9 cellular contexts compared by ENCODE assay signal in genomic region chr1:150572918-150573647, GRCh38. TPM values are rescaled to one million over a fixed set of nuclear protein-coding genes. Genes with fewer than 3 reads are reported as not detected.
DNase-seq lines count a peak whose midpoint lies in the region; ATAC-seq and TF ChIP-seq lines count a peak whose summit lies in the region.
"Had no signal": no experiment of that assay in that cellular context is flagged by ENCODE, and none has a peak within 500 bp of the region (broad histone marks: within the 10 kb centered on the region; RNA-seq: fewer than 3 reads in every experiment).

No MANE protein-coding gene starts in this region.

- H2AFZ ChIP-seq in fibroblast of lung (ENCODE audit: low read length): no peak overlapping the region

- H3K27ac ChIP-seq in fibroblast of lung (ENCODE audit: insufficient read depth, low read length) (peak overlapping the region; percentile 2), spleen (peak overlapping the region; percentile 68 to 100 (median 100))

- 28 to 57% (median 40%) methylated on average over 4 of the region's 4 CpGs for WGBS in spleen, 5 donors

- peaks cover 66% of the 10 kb centered on the region for H3K79me2 ChIP-seq in fibroblast of lung (ENCODE audit: control insufficient read depth, insufficient read depth, low read length)

- intact Hi-C loops in spleen (cut with DNase I; ENCODE audit: low total_unique reads): no loop called here

- no peak overlapping the region for H3K9ac ChIP-seq in fibroblast of lung (ENCODE audit: insufficient read depth, low read length)

- peaks cover 17% of the 10 kb centered on the region for H4K20me1 ChIP-seq in fibroblast of lung (ENCODE audit: control insufficient read depth, extremely low read depth, insufficient read depth, low read length)

- H3K9me3 ChIP-seq in fibroblast of lung (ENCODE audit: control insufficient read depth, insufficient read depth, low read depth, low read length) (no peaks in the 10 kb centered on the region), spleen (no peaks in the 10 kb centered on the region)

- TF ChIP-seq POLR2A in GM18505 (IDR thresholded peaks at IDR 0.05; ENCODE audit: borderline replicate concordance, extremely low read depth, insufficient read depth, insufficient read length) (peak; percentile 40), spleen (IDR thresholded peaks at IDR 0.05) (no peak)

- no peak for TF ChIP-seq CTCF in fibroblast of lung (conservative IDR thresholded peaks at IDR 0.05 in 1 of 2, IDR thresholded peaks at IDR 0.05 in 1 of 2; ENCODE audit: low read depth in 1 of 2, low read length in 2 of 2)
- TF ChIP-seq CTCF in spleen (IDR thresholded peaks at IDR 0.05 in 8 of 11, conservative IDR thresholded peaks at IDR 0.05 in 3 of 11): no peak

- DNase-seq in fibroblast of lung (ENCODE audit: low read depth in 2 of 2) (no peak), spleen (peak; percentile 3)
- DNase-seq in stimulated activated CD4-positive, alpha-beta T cell treated with anti-CD3 and anti-CD28 coated beads, Interleukin-4, amount 100 ng/mL, for 1 hour: no peak

- H3K27me3 ChIP-seq in fibroblast of lung (ENCODE audit: control insufficient read depth, insufficient read depth, low read length) (no peaks in the 10 kb centered on the region), spleen (replicated peaks in 1 of 7) (no peaks in the 10 kb centered on the region)

- H3K4me3 ChIP-seq in fibroblast of lung (replicated peaks in 1 of 4; ENCODE audit: control extremely low read depth in 1 of 4, insufficient read depth in 1 of 4, low read depth in 3 of 4, low read length in 4 of 4): peak overlapping the region in 2 of 4 experiments; percentile 23 to 30
- H3K4me3 ChIP-seq in spleen: peak overlapping the region in 7 of 8 donors; percentile 3 to 96 (median 81)

- H3K36me3 ChIP-seq in fibroblast of lung (ENCODE audit: control insufficient read depth, insufficient read depth, low read length) (peaks cover 21% of the 10 kb centered on the region), spleen (peaks cover 0 to 94% (median 62%) of the 10 kb centered on the region in 6 donors)

- peak overlapping the region; percentile 41 for H3K4me2 ChIP-seq in fibroblast of lung (ENCODE audit: extremely low read depth, insufficient read depth, low read length)

- H3K4me1 ChIP-seq in fibroblast of lung (ENCODE audit: control insufficient read depth, extremely low read depth, insufficient read depth, low read length) (peaks cover 22% of the 10 kb centered on the region), spleen (peaks cover 77 to 96% (median 82%) of the 10 kb centered on the region in 6 donors)

- ATAC-seq in GM18505 (IDR thresholded peaks at IDR 0.05; ENCODE audit: unreplicated experiment): no peak
- no peak for ATAC-seq in SK-N-SH treated with all-trans-retinoic acid at 6 μM for 48 hours
- ATAC-seq in GM19328 (IDR thresholded peaks at IDR 0.05; ENCODE audit: unreplicated experiment): no peak
- no peak for ATAC-seq in HG02970 (IDR thresholded peaks at IDR 0.05; ENCODE audit: low FRiP score, unreplicated experiment)
- ATAC-seq in GM21526 (IDR thresholded peaks at IDR 0.05; ENCODE audit: low FRiP score, unreplicated experiment): no peak

TF ChIP-seq in SK-N-SH treated with all-trans-retinoic acid at 6 μM for 48 hours, 23 proteins besides CTCF, POLR2A, EP300 and RAD21 (continues in another document):
- TF ChIP-seq ISL1 (CRISPR knock-in tag; IDR thresholded peaks at IDR 0.05) (no peak), CSDC2 (CRISPR knock-in tag; IDR thresholded peaks at IDR 0.05) (no peak), ZNF8 (CRISPR knock-in tag; IDR thresholded peaks at IDR 0.05) (0 out of 2 replicates have a peak, but pooled peaks have one; percentile 26), ZFP30 (CRISPR knock-in tag; IDR thresholded peaks at IDR 0.05) (no peak), GLIS3 (CRISPR knock-in tag; IDR thresholded peaks at IDR 0.05) (no peak), ZFP3 (CRISPR knock-in tag; IDR thresholded peaks at IDR 0.05) (no peak), PPARA (CRISPR knock-in tag; IDR thresholded peaks at IDR 0.05; ENCODE audit: borderline replicate concordance) (no peak), TSHZ2 (CRISPR knock-in tag; IDR thresholded peaks at IDR 0.05) (no peak), BACH2 (CRISPR knock-in tag; IDR thresholded peaks at IDR 0.05; ENCODE audit: borderline replicate concordance) (no peak), RARB (CRISPR knock-in tag; IDR thresholded peaks at IDR 0.05) (peak; percentile 84), CREB5 (CRISPR knock-in tag; IDR thresholded peaks at IDR 0.05; ENCODE audit: low read depth) (no peak), PATZ1 (CRISPR knock-in tag; IDR thresholded peaks at IDR 0.05; ENCODE audit: borderline replicate concordance) (no peak; the same call in 1 of the 2 replicates), ARNTL (CRISPR knock-in tag; IDR thresholded peaks at IDR 0.05; ENCODE audit: borderline replicate concordance, low read depth) (no peak; the same call in 1 of the 2 replicates)

RNA-seq across cellular contexts. Expression of gene MCL1, which starts 6.3 kb away (rescaled TPM):
- total RNA-seq in fibroblast of lung (232 and 233 TPM in 2 replicates), spleen (100 to 1,000 TPM; 261 to 435 (median 336) TPM)
- polyA plus RNA-seq in fibroblast of lung (108 and 136 TPM in 2 replicates), spleen (100 to 1,000 TPM in 1 of 3 donors, 10 to 100 TPM in 2; 75.8 to 118 (median 85.9) TPM)
- polyA plus RNA-seq in fibroblast of lung (2012): 105 and 138 TPM in 2 replicates
- polyA minus RNA-seq in fibroblast of lung (ENCODE audit: low replicate concordance): 24.4 and 91.5 TPM in 2 replicates

RNA-seq across cellular contexts. Expression of gene ADAMTSL4, which starts 23.9 kb away (rescaled TPM):
- total RNA-seq in fibroblast of lung (6.4 and 13.0 TPM in 2 replicates), spleen (10 to 100 TPM in 5 of 7 donors, 1 to 10 TPM in 2; 2.8 to 19.1 (median 12.4) TPM)
- polyA plus RNA-seq in fibroblast of lung (7.3 and 19.8 TPM in 2 replicates), spleen (10 to 100 TPM in 1 of 3 donors, 1 to 10 TPM in 2; 5.0 to 10.9 (median 9.4) TPM)
- 12.6 and 25.9 TPM in 2 replicates for polyA plus RNA-seq in fibroblast of lung (2012)
- 16.6 and 30.2 TPM in 2 replicates for polyA minus RNA-seq in fibroblast of lung (ENCODE audit: low replicate concordance)

RNA-seq across cellular contexts. Expression of gene ENSA, which starts 56.3 kb away (rescaled TPM):
- total RNA-seq in fibroblast of lung: 53.7 and 78.1 TPM in 2 replicates
- polyA plus RNA-seq in fibroblast of lung: 112 and 184 TPM in 2 replicates
- 86.2 and 127 TPM in 2 replicates for polyA plus RNA-seq in fibroblast of lung (2012)
- 23.7 and 26.6 TPM in 2 replicates for polyA minus RNA-seq in fibroblast of lung (ENCODE audit: low replicate concordance)
- 100 to 1,000 TPM in 6 of 7 donors, 10 to 100 TPM in 1; 97.0 to 153 (median 135) TPM for total RNA-seq in spleen
- 100 to 1,000 TPM in 2 of 3 donors, 10 to 100 TPM in 1; 96.3 to 127 (median 107) TPM for polyA plus RNA-seq in spleen

RNA-seq across cellular contexts. Expression of gene FALEC, which starts 57.5 kb away (rescaled TPM):
- total RNA-seq in fibroblast of lung: 0.83 and 1.0 TPM in 2 replicates
- 0.15 TPM in 1 of 2 replicates, not detected in the other for polyA plus RNA-seq in fibroblast of lung
- not detected in 2 replicates for polyA plus RNA-seq in fibroblast of lung (2012)
- polyA minus RNA-seq in fibroblast of lung (ENCODE audit: low replicate concordance): not detected in 2 replicates
- 1 to 10 TPM in 1 of 7 donors, under 1 TPM in 1, not detected in 5; 0.97 to 1.9 TPM for total RNA-seq in spleen
- under 1 TPM in 2 of 3 donors, not detected in 1; 0.20 to 0.29 TPM for polyA plus RNA-seq in spleen
- total RNA-seq: T-helper 2 cell treated with Interferon-gamma antibody and Interleukin-4, amounts not matched to agents 100 ng/mL and 5 ng/mL, for 36 hours had no signal
